Comparison of ENCODE assay signal across 16 cellular contexts in the genomic region with DNA sequence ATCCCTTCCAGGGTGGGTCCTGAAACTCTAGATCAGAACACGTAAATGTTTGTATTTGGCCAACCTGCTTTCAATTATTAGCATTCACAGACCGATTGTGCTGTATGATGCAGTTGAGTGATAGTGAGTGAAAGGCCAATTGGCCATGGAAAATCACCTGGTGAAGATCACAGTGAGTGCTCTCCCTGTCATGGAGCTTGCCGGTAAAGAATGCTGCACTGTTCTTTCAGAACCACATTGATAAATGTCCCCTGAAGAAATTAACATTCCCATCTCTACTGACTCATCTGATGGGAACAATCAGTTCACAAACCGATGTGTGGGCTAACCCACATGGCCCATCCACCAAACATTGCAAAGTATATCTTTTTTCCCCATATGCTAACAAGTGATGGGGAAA.
"Had no signal": no experiment of that assay in that cellular context is flagged by ENCODE, and none has a peak within 500 bp of the region (broad histone marks: within the 10 kb centered on the region; RNA-seq: fewer than 3 reads in every experiment).

No MANE protein-coding gene starts in this region.

- H3K9me3 ChIP-seq: adrenal gland, mucosa of descending colon had no signal

- H3K36me3 Mint-ChIP-seq: brain, natural killer cell had no signal

- H3K27me3 Mint-ChIP-seq: brain; central memory CD8-positive, alpha-beta T cell had no signal

- H3K27ac Mint-ChIP-seq: activated T-helper 2 cell treated with anti-CD3 and anti-CD28 coated beads, Interferon-gamma antibody, Interleukin-2, Interleukin-4, amounts not matched to agents 10 μg/mL and 5 μg/mL and 100 μg/mL, durations not matched to agents 14 hours and 24 hours and 36 hours; dendritic cell treated with granulocyte-macrophage colony-stimulating factor and Interleukin-4, amounts not matched to agents 40 ng/mL and 50 ng/mL, for 4 days; natural killer cell; T-helper 1 cell treated with Interleukin-12 subunit alpha and Interleukin-12 subunit beta and Interleukin-4 antibody, amounts not matched to agents 30 μg/mL and 1 μg/mL, for 36 hours had no signal

- H3K27me3 ChIP-seq: adrenal gland had no signal

- H3K4me3 ChIP-seq: adrenal gland, mucosa of descending colon had no signal

- DNase-seq: activated CD4-positive, alpha-beta T cell treated with anti-CD3 and anti-CD28 coated beads, Interleukin-2, amount 50 U/mL, for 1 hour; activated CD4-positive, CD25-positive, alpha-beta regulatory T cell; activated naive CD4-positive, alpha-beta T cell treated with anti-CD3 and anti-CD28 coated beads, Interleukin-2, amount 50 U/mL, for 16 hours; activated T-cell treated with anti-CD3 and anti-CD28 coated beads for 4 hours; adrenal gland; erythroblast; mucosa of descending colon; natural killer cell; stimulated activated CD4-positive, alpha-beta T cell treated with anti-CD3 and anti-CD28 coated beads, Interleukin-2, amount 100 ng/mL, for 48 hours; stimulated activated CD8-positive, alpha-beta memory T cell treated with anti-CD3 and anti-CD28 coated beads, Interleukin-4, amount 100 ng/mL, for 48 hours; stimulated activated naive CD8-positive, alpha-beta T cell treated with anti-CD3 and anti-CD28 coated beads, Interleukin-15, Interleukin-2, amounts not matched to agents 100 U/mL and 50 U/mL, for 24 hours had no signal

- H3K4me3 Mint-ChIP-seq: brain; central memory CD8-positive, alpha-beta T cell; dendritic cell treated with granulocyte-macrophage colony-stimulating factor and Interleukin-4, amounts not matched to agents 40 ng/mL and 50 ng/mL, for 4 days; natural killer cell; T-helper 1 cell treated with Interleukin-12 subunit alpha and Interleukin-12 subunit beta and Interleukin-4 antibody, amounts not matched to agents 30 μg/mL and 1 μg/mL, for 36 hours had no signal

- H3K9me3 Mint-ChIP-seq: activated T-helper 2 cell treated with anti-CD3 and anti-CD28 coated beads, Interferon-gamma antibody, Interleukin-2, Interleukin-4, amounts not matched to agents 10 μg/mL and 5 μg/mL and 100 μg/mL, durations not matched to agents 14 hours and 24 hours and 36 hours; dendritic cell treated with granulocyte-macrophage colony-stimulating factor and Interleukin-4, amounts not matched to agents 40 ng/mL and 50 ng/mL, for 4 days had no signal

- H3K36me3 ChIP-seq: adrenal gland had no signal

- H3K27ac ChIP-seq: adrenal gland had no signal
